Comparison of ENCODE assay signal across 8 cellular contexts in the genomic region with DNA sequence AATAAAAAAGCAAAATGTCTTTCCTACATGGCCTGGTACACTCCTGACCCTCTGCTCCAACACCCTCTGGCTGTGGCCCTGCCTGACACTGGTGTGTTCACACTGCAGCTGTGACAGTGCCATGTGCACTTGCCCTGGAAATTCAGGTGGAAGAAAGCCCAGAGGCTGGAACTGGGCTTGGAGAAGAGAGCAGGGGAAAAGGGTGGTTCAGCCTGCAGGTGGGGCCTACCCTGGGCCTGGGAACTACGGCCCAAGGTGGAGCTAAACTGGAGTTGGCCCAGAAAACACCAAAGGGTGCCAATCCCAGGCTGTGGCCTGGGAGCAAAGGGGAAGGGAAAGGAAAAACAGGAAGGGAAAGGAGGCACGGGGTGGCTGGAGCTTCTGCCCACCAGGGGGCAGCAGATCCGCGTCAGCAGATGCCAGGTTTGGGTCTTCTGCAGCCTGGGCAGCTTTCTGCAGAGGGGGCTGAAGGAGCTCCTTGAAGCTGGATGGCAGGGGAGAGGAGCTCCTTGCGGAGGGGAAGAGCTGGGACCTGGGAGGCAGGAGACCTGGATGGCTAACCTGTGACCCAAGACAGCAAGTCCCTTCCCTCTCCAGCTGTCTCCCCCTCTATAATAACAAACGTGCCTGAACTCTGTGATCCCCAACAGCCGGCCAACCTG. TPM values are rescaled to one million over a fixed set of nuclear protein-coding genes. Genes with fewer than 3 reads are reported as not detected.
A peak's percentile ranks its signal among the peaks of the same experiment; 100 is the strongest.
DNase-seq lines count a peak whose midpoint lies in the region; ATAC-seq and TF ChIP-seq lines count a peak whose summit lies in the region.

No MANE protein-coding gene starts in this region.

- H3K27ac ChIP-seq in duodenal mucosa (ENCODE audit: low read depth, low read length) = peak overlapping the region; percentile 42

- no peaks in the 10 kb centered on the region for H3K27me3 ChIP-seq in duodenal mucosa (ENCODE audit: control insufficient read depth in 1 of 2, insufficient read depth in 2 of 2, low read length in 2 of 2)

- no peaks in the 10 kb centered on the region for H3K9me3 ChIP-seq in duodenal mucosa (ENCODE audit: control insufficient read depth in 1 of 2, low read length in 2 of 2)

- peak; percentile 98 for TF ChIP-seq CTCF in GM12875 (IDR thresholded peaks at IDR 0.05; ENCODE audit: borderline replicate concordance, insufficient read depth, low read depth, low read length)

- ATAC-seq in HG03439 (IDR thresholded peaks at IDR 0.05; ENCODE audit: unreplicated experiment) = no peak

- H3K4me3 ChIP-seq in GM12875 (ENCODE audit: low read depth, low read length) = no peak overlapping the region
- H3K4me3 ChIP-seq in duodenal mucosa (ENCODE audit: low read depth in 1 of 2, low read length in 2 of 2) = peak overlapping the region in 1 of 2 donors; percentile 17

- peak overlapping the region; percentile 41 to 49 for H3K9ac ChIP-seq in duodenal mucosa (ENCODE audit: low read depth in 1 of 2, low read length in 2 of 2)

- DNase-seq in AG08396 (ENCODE audit: low spot score) (peak; percentile 83), NCI-H1694 (lab: John Stamatoyannopoulos, UW) (peak; percentile 60), lung microvascular endothelial cell (ENCODE audit: low read depth in 2 of 2) (peak; percentile 84 to 88)
- DNase-seq in activated CD4-positive, alpha-beta T cell treated with anti-CD3 and anti-CD28 coated beads, Interleukin-2, amount 50 U/mL, for 24 hours (ENCODE audit: low read depth in 1 of 2, low spot score in 1 of 2) = peak; percentile 63 to 66
- DNase-seq in stimulated activated CD8-positive, alpha-beta memory T cell treated with anti-CD3 and anti-CD28 coated beads, Interleukin-15, amount 100 ng/mL, for 4 hours (ENCODE audit: low read depth in 2 of 2) = peak; percentile 45

- peaks cover 21 to 30% of the 10 kb centered on the region in 2 donors for H3K4me1 ChIP-seq in duodenal mucosa (ENCODE audit: control insufficient read depth in 1 of 2, insufficient read depth in 2 of 2, low read length in 2 of 2)

- peaks cover 0 to 18% of the 10 kb centered on the region in 2 donors for H3K36me3 ChIP-seq in duodenal mucosa (ENCODE audit: control insufficient read depth in 1 of 2, insufficient read depth in 2 of 2, low read length in 2 of 2)

RNA-seq across cellular contexts. Expression of a gene that starts 15.4 kb away (rescaled TPM):
- 17.2 and 24.8 TPM in 2 replicates for total RNA-seq in lung microvascular endothelial cell

RNA-seq across cellular contexts. Expression of a gene that starts 18.3 kb away (rescaled TPM):
- 20.7 and 23.4 TPM in 2 replicates for total RNA-seq in lung microvascular endothelial cell
